ENCODE assay signal across 9 cellular contexts in the genomic region with DNA sequence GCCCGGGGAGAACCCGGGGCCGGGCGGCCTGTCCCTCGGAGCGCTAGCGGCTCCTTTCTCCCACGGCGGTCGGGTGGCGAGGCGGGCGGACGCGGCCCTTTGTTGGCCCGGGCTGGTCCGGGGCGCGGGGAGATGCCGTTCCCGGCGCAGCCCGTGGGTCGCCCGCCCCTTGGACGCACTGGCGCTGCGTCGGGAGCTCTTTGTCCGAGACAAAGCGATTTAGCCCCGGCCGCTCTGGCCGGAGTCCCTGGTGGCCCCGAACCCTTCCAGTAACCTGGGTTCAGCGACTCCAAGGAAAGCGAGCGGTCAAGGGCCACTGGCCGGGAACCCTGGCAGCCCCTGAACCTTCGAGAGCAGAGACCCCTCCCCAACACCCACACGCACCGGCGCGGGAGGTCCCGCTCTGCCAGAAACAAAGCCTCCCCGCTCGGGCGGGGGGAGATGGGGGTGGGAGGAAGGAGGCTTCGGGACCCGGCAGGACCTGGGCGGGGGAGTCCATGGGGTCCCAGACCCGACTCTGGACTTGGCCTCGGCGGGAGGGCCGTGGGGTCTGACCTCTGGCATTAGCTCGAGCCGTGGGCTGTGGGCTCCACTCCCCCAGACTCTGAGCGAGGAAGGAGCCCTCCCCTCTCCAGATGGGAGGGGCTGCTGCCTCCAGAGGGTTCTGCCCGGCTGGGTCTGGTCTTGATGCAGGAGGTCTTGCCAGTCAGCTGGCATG. TPM values are rescaled to one million over a fixed set of nuclear protein-coding genes. Genes with fewer than 3 reads are reported as not detected.
A peak's percentile ranks its signal among the peaks of the same experiment; 100 is the strongest.
DNase-seq lines count a peak whose midpoint lies in the region; ATAC-seq and TF ChIP-seq lines count a peak whose summit lies in the region.
"Had no signal": no experiment of that assay in that cellular context is flagged by ENCODE, and none has a peak within 500 bp of the region (broad histone marks: within the 10 kb centered on the region; RNA-seq: fewer than 3 reads in every experiment).

No MANE protein-coding gene starts in this region.

- no peaks in the 10 kb centered on the region for H3K4me1 ChIP-seq in BE2C
- no peaks in the 10 kb centered on the region for H3K4me1 ChIP-seq in endocrine pancreas (ENCODE audit: control insufficient read depth, insufficient read depth, low read length)
- H3K4me1 ChIP-seq in body of pancreas: peaks cover 23% of the 10 kb centered on the region

- H3K27ac ChIP-seq in neural cell (ENCODE audit: low read length) (no peak overlapping the region), body of pancreas (no peak overlapping the region)

- intact Hi-C loops in body of pancreas (cut with DNase I): no loop called here

- DNase-seq in BE2C (no peak), LNCaP clone FGC (ENCODE audit: low read depth) (no peak), body of pancreas (no peak), HFFc6 (no peak), T1000 (lab: John Stamatoyannopoulos, UW) (no peak)
- DNase-seq: OCI-M1 had no signal

- H3K36me3 ChIP-seq in BE2C (no peaks in the 10 kb centered on the region), endocrine pancreas (ENCODE audit: control insufficient read depth, insufficient read depth, low read length) (no peaks in the 10 kb centered on the region), neural cell (ENCODE audit: insufficient read depth, low read length) (no peaks in the 10 kb centered on the region), body of pancreas (replicated peaks in 1 of 2; ENCODE audit: insufficient read depth in 1 of 2, low read depth in 2 of 2) (no peaks in the 10 kb centered on the region)

- ATAC-seq in body of pancreas (no peak), HG02588 (IDR thresholded peaks at IDR 0.05; ENCODE audit: unreplicated experiment) (no peak)

- H3K4me3 ChIP-seq in BE2C (ENCODE audit: low read depth, low read length): peak overlapping the region; percentile 41
- H3K4me3 ChIP-seq in LNCaP clone FGC (ENCODE audit: low read depth, low read length): peak overlapping the region; percentile 57
- H3K4me3 ChIP-seq in endocrine pancreas (ENCODE audit: control insufficient read depth, insufficient read depth, low read length): no peak overlapping the region
- H3K4me3 ChIP-seq in neural cell (ENCODE audit: low read length): peak overlapping the region; percentile 98
- H3K4me3 ChIP-seq in body of pancreas: no peak overlapping the region

- TF ChIP-seq EP300 in neural cell (conservative IDR thresholded peaks at IDR 0.05; ENCODE audit: poor library complexity, severe bottlenecking): no peak

- peak overlapping the region; percentile 94 for H3K4me2 ChIP-seq in neural cell (ENCODE audit: low read length)

- no peak overlapping the region for H3K4me3 Mint-ChIP-seq in HFFc6

- H3K9ac ChIP-seq in endocrine pancreas (ENCODE audit: control insufficient read depth, insufficient read depth, low read length) (peak overlapping the region; percentile 48), neural cell (ENCODE audit: low read length) (peak overlapping the region; percentile 93)

- H4K20me1 ChIP-seq in neural cell (ENCODE audit: insufficient read depth): peaks cover 6% of the 10 kb centered on the region

- H3K79me2 ChIP-seq in neural cell (replicated peaks; ENCODE audit: insufficient read depth, low read length): peaks cover 23% of the 10 kb centered on the region

- 4% methylated on average over 53 of the region's 59 CpGs; no CpG with 5 or more reads in 1 of the 2 donors for WGBS in body of pancreas, 2 donors

- peaks cover 38% of the 10 kb centered on the region for H3K27me3 Mint-ChIP-seq in HFFc6 (ENCODE audit: insufficient read depth)

- H3K27ac Mint-ChIP-seq in HFFc6: no peak overlapping the region

- no peaks in the 10 kb centered on the region for H3F3A ChIP-seq in neural cell (ENCODE audit: insufficient read depth, low read length, poor library complexity, severe bottlenecking)

- no peaks in the 10 kb centered on the region; the same call in 1 of the 2 replicates for H3K9me3 Mint-ChIP-seq in HFFc6

- peak overlapping the region; percentile 14 for H2AFZ ChIP-seq in neural cell (ENCODE audit: low read depth, low read length)

- H3K9me3 ChIP-seq in BE2C (no peaks in the 10 kb centered on the region), endocrine pancreas (ENCODE audit: control insufficient read depth, low read length) (no peaks in the 10 kb centered on the region), neural cell (ENCODE audit: low read length) (no peaks in the 10 kb centered on the region), body of pancreas (no peaks in the 10 kb centered on the region)

- H3K36me3 Mint-ChIP-seq in HFFc6 (ENCODE audit: low read depth): no peaks in the 10 kb centered on the region

- TF ChIP-seq POLR2A in body of pancreas (IDR thresholded peaks at IDR 0.05): no peak

- H3K27me3 ChIP-seq in BE2C (peaks cover 36% of the 10 kb centered on the region), endocrine pancreas (ENCODE audit: control insufficient read depth, insufficient read depth, low read length) (no peaks in the 10 kb centered on the region), neural cell (ENCODE audit: insufficient read depth, low read depth, low read length) (peaks cover 30% of the 10 kb centered on the region), body of pancreas (peaks cover 0 to 28% of the 10 kb centered on the region in 2 donors)

- H3K4me1 Mint-ChIP-seq in HFFc6 (ENCODE audit: low read depth): no peaks in the 10 kb centered on the region

- no peaks in the 10 kb centered on the region for H3K9me2 ChIP-seq in neural cell (ENCODE audit: insufficient read depth, low read length)

- TF ChIP-seq RAD21 in neural cell (conservative IDR thresholded peaks at IDR 0.05): no peak

- TF ChIP-seq CTCF in BE2C (IDR thresholded peaks at IDR 0.05; ENCODE audit: low read depth, low read length) (no peak), LNCaP clone FGC (IDR thresholded peaks at IDR 0.05; ENCODE audit: control insufficient read depth, extremely low read depth, insufficient read depth) (no peak), neural cell (IDR thresholded peaks at IDR 0.05; ENCODE audit: poor library complexity, severe bottlenecking) (no peak), body of pancreas (IDR thresholded peaks at IDR 0.05) (no peak), HFFc6 (IDR thresholded peaks at IDR 0.05) (no peak)

TF ChIP-seq in neural cell, 6 proteins besides CTCF, POLR2A, EP300 and RAD21:
- TF ChIP-seq POLR2AphosphoS5 (IDR thresholded peaks at IDR 0.05): no peak
- TF ChIP-seq SMC3 (conservative IDR thresholded peaks at IDR 0.05; ENCODE audit: poor library complexity): peak; percentile 28
TF ChIP-seq in neural cell: peak in this region for 1.

RNA-seq across cellular contexts. Expression of gene DPYSL4, which starts 0.8 kb away (rescaled TPM):
- 15.0 TPM for polyA plus RNA-seq in BE2C (2012; ENCODE audit: insufficient read depth, insufficient read length, low read depth)
- 116 and 143 TPM in 2 replicates for polyA plus RNA-seq in neural cell
- 102 and 118 TPM in 2 replicates for polyA minus RNA-seq in neural cell
- total RNA-seq in body of pancreas: under 1 TPM in 1 of 2 donors, not detected in 1; 0.52 TPM
- 1 to 10 TPM in 2 of 6 experiments, under 1 TPM in 4; 0.13 to 2.4 (median 0.34) TPM for total RNA-seq in HFFc6 (2021; fragmentation: NEBNext Ultra II Directional; extraction: Animal tissue kit (Norgen Biotek cat#: 25700))

Comparison
In these comparisons a context has a peak if more than half of its experiments do, and no peak if none do; other contexts are left out.
1. H3K4me3 ChIP-seq: peak in BE2C (single experiment), LNCaP clone FGC (single experiment) and neural cell (single experiment); none in endocrine pancreas (single experiment) and body of pancreas (0 of 2).